Comparison of ENCODE assay signal across 8 cellular contexts in the genomic region with DNA sequence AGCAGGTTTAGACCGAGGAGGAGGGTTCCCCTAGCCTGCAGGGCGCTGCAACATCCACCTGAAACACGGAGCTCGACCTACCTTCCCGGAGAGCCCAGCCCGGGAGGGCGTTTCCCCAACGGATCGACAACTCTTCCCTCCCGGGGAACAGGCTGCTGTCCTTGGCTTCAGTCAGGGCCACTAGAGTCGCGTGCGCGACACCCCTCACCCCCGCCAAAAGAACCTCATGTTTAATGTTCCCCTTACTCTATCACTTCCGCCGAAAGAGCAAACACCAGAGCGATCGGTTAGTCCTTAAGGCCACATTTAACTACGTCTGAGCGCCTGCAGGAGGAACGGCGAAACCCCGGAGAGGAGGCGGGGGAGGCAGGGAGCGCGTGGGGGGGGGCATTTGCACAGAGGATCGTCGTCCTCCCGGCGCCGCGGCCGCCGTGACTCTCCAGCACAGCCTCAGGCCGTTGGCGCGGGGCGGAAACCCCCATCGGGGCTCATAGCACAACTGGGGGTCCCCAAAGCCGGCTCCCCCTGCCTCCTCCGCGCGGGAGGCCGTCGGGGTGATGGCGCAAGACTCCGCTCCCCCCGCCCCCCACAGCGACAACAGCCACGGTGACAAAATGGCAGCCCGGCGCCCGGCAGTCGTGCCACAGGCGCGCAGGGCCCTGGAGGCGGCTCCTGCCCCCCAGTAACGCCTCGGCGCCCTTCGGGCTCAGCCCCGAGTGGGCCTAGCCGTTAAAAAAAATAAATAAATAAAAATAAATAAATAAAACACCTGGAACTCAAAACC. TPM values are rescaled to one million over a fixed set of nuclear protein-coding genes. Genes with fewer than 3 reads are reported as not detected.
DNase-seq lines count a peak whose midpoint lies in the region; ATAC-seq and TF ChIP-seq lines count a peak whose summit lies in the region.

No MANE protein-coding gene starts in this region.

- peak overlapping the region; percentile 96 for H3K27ac Mint-ChIP-seq in Caco-2 (ENCODE audit: unreplicated experiment)

- H3K4me1 Mint-ChIP-seq in Caco-2 (ENCODE audit: low read depth, unreplicated experiment): peaks cover 18% of the 10 kb centered on the region

- intact Hi-C loops in Caco-2 (cut with micrococcal nuclease; ENCODE audit: unreplicated experiment) (loop anchor here (5.0 kb wide), 1 partner anchor 60 kb away; no protein-coding TSS in a partner anchor), left colon (cut with DNase I, micrococcal nuclease) (no loop called here)

- peak; percentile 25 for ATAC-seq in GM21825 (IDR thresholded peaks at IDR 0.05; ENCODE audit: unreplicated experiment)
- ATAC-seq in left colon: peak; percentile 53
- ATAC-seq in HG02610 (IDR thresholded peaks at IDR 0.05; ENCODE audit: unreplicated experiment): no peak

- CTCF ChIA-PET in Caco-2 (lab: Charles Lee): interaction anchor here (0.6 to 2.4 kb wide), 5 partner anchors 11 to 129 kb away, joined by 3 to 9 read pairs (median 4); no protein-coding TSS in a partner anchor

- peak overlapping the region; percentile 100 for H3K4me3 Mint-ChIP-seq in Caco-2 (ENCODE audit: unreplicated experiment)

- TF ChIP-seq CTCF in Caco-2 (IDR thresholded peaks at IDR 0.05; ENCODE audit: insufficient read depth in 1 of 2, low read depth in 1 of 2, low read length in 1 of 2, severe bottlenecking in 1 of 2, unreplicated experiment in 1 of 2): no peak

- H3K9me3 Mint-ChIP-seq in Caco-2 (ENCODE audit: unreplicated experiment): no peaks in the 10 kb centered on the region

- H3K36me3 Mint-ChIP-seq in Caco-2 (ENCODE audit: insufficient read depth, unreplicated experiment): peaks cover 50% of the 10 kb centered on the region

- peak in 1 of 2 experiments; percentile 67 for DNase-seq in Caco-2
- peak; percentile 9 for DNase-seq in NCI-H2107 treated with DMSO at 0.1 percent for 48 hours (lab: John Stamatoyannopoulos, UW; ENCODE audit: unreplicated experiment)
- DNase-seq in activated CD4-positive, alpha-beta T cell treated with anti-CD3 and anti-CD28 coated beads for 24 hours (ENCODE audit: low read depth in 2 of 2): peak; percentile 53 to 65
- DNase-seq in cerebellum (ENCODE audit: low spot score): peak; percentile 61
- peak; percentile 68 to 81 for DNase-seq in left colon
- DNase-seq in stimulated activated CD4-positive, alpha-beta T cell treated with anti-CD3 and anti-CD28 coated beads, Interleukin-1b, Interleukin-23, amount 100 ng/mL, for 48 hours: peak; percentile 67

- no peaks in the 10 kb centered on the region for H3K27me3 ChIP-seq in Caco-2 (replicated peaks; ENCODE audit: control insufficient read depth, insufficient read depth, low read length)

- H3K4me3 ChIP-seq in Caco-2 (ENCODE audit: low read depth, low read length): peak overlapping the region; percentile 95

- H3K9me3 ChIP-seq in Caco-2: no peaks in the 10 kb centered on the region

- POLR2A ChIA-PET in Caco-2 (lab: Charles Lee): interaction anchor here (0.7 to 1.1 kb wide), 2 partner anchors 23 to 59 kb away, joined by 3 to 4 read pairs; no protein-coding TSS in a partner anchor

- no TSS peak for BruUV-seq in Caco-2 (replicated peaks; lab: Mats Ljungman, UMichigan)

- H3K27me3 Mint-ChIP-seq in Caco-2 (ENCODE audit: insufficient read depth, unreplicated experiment): no peaks in the 10 kb centered on the region

- peaks cover 28% of the 10 kb centered on the region for H3K4me1 ChIP-seq in Caco-2

- H3K36me3 ChIP-seq in Caco-2 (ENCODE audit: control insufficient read depth, insufficient read depth, low read length): no peaks in the 10 kb centered on the region

RNA-seq across cellular contexts. Expression of gene ANP32A, which starts 3.2 kb away (rescaled TPM):
- total RNA-seq in Caco-2 (2022): 169 and 178 TPM in 2 replicates
- 82.8 TPM for total RNA-seq in cerebellum
- 100 to 1,000 TPM in 1 of 2 donors, 10 to 100 TPM in 1; 91.9 to 122 TPM for total RNA-seq in left colon
